25 cellular contexts compared by ENCODE assay signal in the genomic region with DNA sequence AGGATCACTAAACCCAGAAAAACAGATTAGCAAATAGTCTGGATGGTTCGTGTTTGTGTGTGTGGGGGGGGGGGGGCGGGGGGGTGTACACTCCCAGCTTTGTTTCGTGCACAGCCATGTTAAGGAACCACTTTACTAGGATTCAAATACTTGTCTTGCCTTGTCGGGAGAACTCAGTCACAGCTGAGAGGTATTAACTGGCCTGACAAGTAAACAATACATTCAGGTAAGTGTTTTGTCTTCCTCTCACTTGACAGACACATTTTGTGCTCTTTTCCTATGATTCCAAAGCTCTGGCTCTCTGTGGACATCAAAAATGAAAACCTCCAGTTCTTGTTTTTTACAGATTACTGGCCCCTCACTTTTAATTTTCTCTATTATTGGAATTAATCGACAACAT.
"Had no signal": no experiment of that assay in that cellular context is flagged by ENCODE, and none has a peak within 500 bp of the region (broad histone marks: within the 10 kb centered on the region; RNA-seq: fewer than 3 reads in every experiment).

No MANE protein-coding gene starts in this region.

- H3K27ac Mint-ChIP-seq: activated naive CD8-positive, alpha-beta T cell treated with anti-CD3 and anti-CD28 coated beads, Interleukin-2, amount 10 ng/mL, durations not matched to agents 7 days and 5 days; natural killer cell treated with Interleukin-12 subunit alpha and Interleukin-12 subunit beta and Interleukin-15 and Interleukin-18, amount 100 ng/mL, for 72 hours; progenitor cell of endocrine pancreas; type B pancreatic cell had no signal

- H3K4me3 ChIP-seq: breast epithelium, gastrocnemius medialis, left ventricle myocardium inferior, lung, mucosa of descending colon, right lobe of liver, thoracic aorta, vagina had no signal

- H3K9me3 ChIP-seq: breast epithelium, gastrocnemius medialis, left ventricle myocardium inferior, mucosa of descending colon, right lobe of liver, thoracic aorta, vagina had no signal

- H3K27me3 ChIP-seq: breast epithelium, gastrocnemius medialis, right lobe of liver, vagina had no signal

- H3K27me3 Mint-ChIP-seq: activated naive CD8-positive, alpha-beta T cell treated with anti-CD3 and anti-CD28 coated beads, Interleukin-2, amount 10 ng/mL, durations not matched to agents 7 days and 5 days; natural killer cell treated with Interleukin-12 subunit alpha and Interleukin-12 subunit beta and Interleukin-15 and Interleukin-18, amount 100 ng/mL, for 72 hours; progenitor cell of endocrine pancreas; type B pancreatic cell had no signal

- DNase-seq: activated CD4-positive, alpha-beta T cell treated with anti-CD3 and anti-CD28 coated beads for 48 hours; activated CD4-positive, alpha-beta T cell treated with anti-CD3 and anti-CD28 coated beads, Interleukin-2, amount 50 U/mL, for 48 hours; activated CD8-positive, alpha-beta memory T cell treated with anti-CD3 and anti-CD28 coated beads for 24 hours; activated effector memory CD4-positive, alpha-beta T cell treated with Interleukin-2 at 50 U/mL for 16 hours; activated naive CD4-positive, alpha-beta T cell treated with Interleukin-2 at 50 U/mL for 16 hours; activated naive CD8-positive, alpha-beta T cell treated with anti-CD3 and anti-CD28 coated beads, Interleukin-2, amount 10 ng/mL, durations not matched to agents 7 days and 5 days; central memory CD4-positive, alpha-beta T cell; dermis blood vessel endothelial cell; effector CD4-positive, alpha-beta T cell; gastrocnemius medialis; glutamatergic neuron; left ventricle myocardium inferior; mucosa of descending colon; right lobe of liver; stimulated activated CD4-positive, alpha-beta T cell treated with anti-CD3 and anti-CD28 coated beads, Interleukin-2, amount 100 ng/mL, for 48 hours; stimulated activated naive CD8-positive, alpha-beta T cell treated with anti-CD3 and anti-CD28 coated beads, Interleukin-15, Interleukin-2, amounts not matched to agents 100 U/mL and 50 U/mL, for 24 hours; T-helper 9 cell had no signal

- H3K27ac ChIP-seq: breast epithelium, gastrocnemius medialis, left ventricle myocardium inferior, right lobe of liver, thoracic aorta, vagina, VCaP had no signal

- ATAC-seq: gastrocnemius medialis; mucosa of descending colon; natural killer cell treated with Interleukin-12 subunit alpha and Interleukin-12 subunit beta and Interleukin-15 and Interleukin-18, amount 100 ng/mL, for 72 hours; right lobe of liver; stimulated activated naive CD8-positive, alpha-beta T cell treated with anti-CD3 and anti-CD28 coated beads, Interleukin-15, Interleukin-2, amounts not matched to agents 100 U/mL and 50 U/mL, for 24 hours had no signal

- H3K36me3 ChIP-seq: breast epithelium, gastrocnemius medialis, left ventricle myocardium inferior, right lobe of liver, thoracic aorta, vagina had no signal

- H3K4me1 Mint-ChIP-seq: activated naive CD8-positive, alpha-beta T cell treated with anti-CD3 and anti-CD28 coated beads, Interleukin-2, amount 10 ng/mL, durations not matched to agents 7 days and 5 days had no signal

- H3K36me3 Mint-ChIP-seq: activated naive CD8-positive, alpha-beta T cell treated with anti-CD3 and anti-CD28 coated beads, Interleukin-2, amount 10 ng/mL, durations not matched to agents 7 days and 5 days; natural killer cell treated with Interleukin-12 subunit alpha and Interleukin-12 subunit beta and Interleukin-15 and Interleukin-18, amount 100 ng/mL, for 72 hours; type B pancreatic cell had no signal

- H3K9me3 Mint-ChIP-seq: activated naive CD8-positive, alpha-beta T cell treated with anti-CD3 and anti-CD28 coated beads, Interleukin-2, amount 10 ng/mL, durations not matched to agents 7 days and 5 days; natural killer cell treated with Interleukin-12 subunit alpha and Interleukin-12 subunit beta and Interleukin-15 and Interleukin-18, amount 100 ng/mL, for 72 hours; type B pancreatic cell had no signal

- H3K4me3 Mint-ChIP-seq: activated naive CD8-positive, alpha-beta T cell treated with anti-CD3 and anti-CD28 coated beads, Interleukin-2, amount 10 ng/mL, durations not matched to agents 7 days and 5 days; natural killer cell treated with Interleukin-12 subunit alpha and Interleukin-12 subunit beta and Interleukin-15 and Interleukin-18, amount 100 ng/mL, for 72 hours; type B pancreatic cell had no signal

- H3K4me1 ChIP-seq: breast epithelium, gastrocnemius medialis, left ventricle myocardium inferior, right lobe of liver, vagina had no signal
